ENCODE assay signal across 28 cellular contexts in the genomic region with DNA sequence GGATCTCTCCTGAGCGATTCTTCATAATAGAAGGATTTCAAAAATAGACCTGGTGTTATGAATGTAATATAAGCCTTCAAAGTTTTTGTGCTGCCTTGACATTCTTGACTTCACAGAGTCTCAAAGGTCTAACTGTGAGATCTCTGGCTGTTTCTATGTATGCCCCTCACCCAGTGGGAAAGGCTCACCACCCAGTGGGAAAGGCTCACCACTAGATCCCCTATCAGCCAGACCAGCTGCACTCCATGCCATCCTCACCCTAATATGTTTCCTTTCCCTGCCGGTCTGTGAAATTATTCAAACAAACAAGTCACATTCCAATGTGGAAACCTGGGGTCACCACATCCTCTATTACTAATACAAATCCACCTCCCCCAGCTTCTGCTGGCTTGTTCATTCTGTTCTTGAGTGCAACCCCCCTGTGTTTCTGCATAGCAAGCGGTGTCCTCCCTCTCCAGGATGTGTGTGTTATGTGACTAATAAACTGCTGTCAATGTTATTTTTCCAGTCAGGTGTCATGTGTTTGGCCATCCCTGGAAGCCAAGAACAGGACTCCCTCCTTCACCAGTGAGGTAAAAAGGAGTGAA. TPM values are rescaled to one million over a fixed set of nuclear protein-coding genes. Genes with fewer than 3 reads are reported as not detected.
DNase-seq lines count a peak whose midpoint lies in the region; FAIRE-seq and TF ChIP-seq lines count a peak whose summit lies in the region.
"Had no signal": no experiment of that assay in that cellular context is flagged by ENCODE, and none has a peak within 500 bp of the region (broad histone marks: within the 10 kb centered on the region; RNA-seq: fewer than 3 reads in every experiment).

No MANE protein-coding gene starts in this region.

- no TSS peak for BruUV-seq in MCF 10A (replicated peaks; lab: Mats Ljungman, UMichigan)

- H3K4me3 ChIP-seq in breast epithelium: no peak overlapping the region
- H3K4me3 ChIP-seq in SJCRH30: no peak overlapping the region
- no peak overlapping the region for H3K4me3 ChIP-seq in SK-N-SH (ENCODE audit: low read depth in 2 of 2, low read length in 1 of 2)
- H3K4me3 ChIP-seq: gastroesophageal sphincter, left lung had no signal

- DNase-seq in MCF 10A (ENCODE audit: unreplicated experiment): peak; percentile 67
- DNase-seq in breast epithelium (ENCODE audit: low spot score in 2 of 2): no peak
- DNase-seq in SJCRH30: peak; percentile 77 to 82
- DNase-seq in epithelial cell of prostate (ENCODE audit: low read depth, low spot score): peak; percentile 12
- peak; percentile 47 for DNase-seq in urothelium cell line (ENCODE audit: low spot score)
- DNase-seq in activated T-cell treated with anti-CD3 and anti-CD28 coated beads, Interleukin-2, amount 50 U/mL, for 24 hours: no peak
- no peak for DNase-seq in NK-92 (lab: John Stamatoyannopoulos, UW; ENCODE audit: unreplicated experiment)
- DNase-seq in SK-N-SH: no peak
- DNase-seq: 8988T; activated CD4-positive, alpha-beta T cell treated with anti-CD3 and anti-CD28 coated beads, Interleukin-2, amount 50 U/mL, for 4 hours; activated T-cell treated with anti-CD3 and anti-CD28 coated beads, Interleukin-2, amount 50 U/mL, for 48 hours; BE2C; GOT3; left lung; NCI-H1048; NCI-H1930; nephron progenitor cell; Right ventricle myocardium superior; small intestine; stimulated activated CD4-positive, alpha-beta T cell treated with anti-CD3 and anti-CD28 coated beads, Interleukin-4, amount 100 ng/mL, for 1 hour had no signal

- H3K79me2 ChIP-seq in SK-N-SH (ENCODE audit: insufficient read depth): no peaks in the 10 kb centered on the region

- no peaks in the 10 kb centered on the region for H3F3A ChIP-seq in SK-N-SH (replicated peaks; ENCODE audit: insufficient read depth)

- H3K36me3 ChIP-seq in breast epithelium (no peaks in the 10 kb centered on the region), SJCRH30 (no peaks in the 10 kb centered on the region), SK-N-SH (replicated peaks in 1 of 2; ENCODE audit: control insufficient read depth in 1 of 2, insufficient read depth in 2 of 2, low read length in 1 of 2) (no peaks in the 10 kb centered on the region)
- H3K36me3 ChIP-seq: BE2C, gastroesophageal sphincter, left lung had no signal

- H3K27ac ChIP-seq in breast epithelium (no peak overlapping the region), SJCRH30 (peak overlapping the region; percentile 34), epithelial cell of prostate (peak overlapping the region; percentile 18), SK-N-SH (ENCODE audit: low read depth in 2 of 2, low read length in 1 of 2) (no peak overlapping the region)
- H3K27ac ChIP-seq: gastroesophageal sphincter, HL-60, left lung had no signal

- TF ChIP-seq EP300 in SK-N-SH (IDR thresholded peaks at IDR 0.05; ENCODE audit: borderline replicate concordance in 1 of 2, low read depth in 1 of 2, low read length in 1 of 2): no peak

- H3K9me3 ChIP-seq in breast epithelium (no peaks in the 10 kb centered on the region), SJCRH30 (replicated peaks) (no peaks in the 10 kb centered on the region; the same call in 1 of the 2 replicates), SK-N-SH (no peaks in the 10 kb centered on the region)
- H3K9me3 ChIP-seq: BE2C, gastroesophageal sphincter, left lung had no signal

- POLR2A ChIA-PET in MCF 10A (lab: Yijun Ruan, JAX): no interaction called here
- POLR2A ChIA-PET in SK-N-SH (lab: Yijun Ruan, JAX): no interaction called here

- no peak overlapping the region for H3K9ac ChIP-seq in SK-N-SH

- CTCF ChIA-PET in MCF 10A (lab: Yijun Ruan, JAX) (no interaction called here), SK-N-SH (lab: Yijun Ruan, JAX) (no interaction called here)

- H3K4me2 ChIP-seq in SK-N-SH: no peak overlapping the region

- no peaks in the 10 kb centered on the region for H4K20me1 ChIP-seq in SK-N-SH (ENCODE audit: insufficient read depth)

- WGBS in SK-N-SH (ENCODE audit: low lambda C conversion rate): 0% methylated on average over 3 of the region's 3 CpGs

- H3K36me3 Mint-ChIP-seq in MCF 10A (ENCODE audit: insufficient read depth, unreplicated experiment): no peaks in the 10 kb centered on the region
- H3K36me3 Mint-ChIP-seq in activated T-cell treated with anti-CD3 and anti-CD28 coated beads, Interleukin-2, amount 50 U/mL, for 24 hours (ENCODE audit: low read depth): no peaks in the 10 kb centered on the region
- H3K36me3 Mint-ChIP-seq: activated naive CD4-positive, alpha-beta T cell treated with anti-CD3 and anti-CD28 coated beads, Interleukin-2, amount 50 U/mL, for 24 hours had no signal

- no peak for FAIRE-seq in urothelium cell line (lab: Jason Lieb, UNC)

- no peaks in the 10 kb centered on the region for H3K9me2 ChIP-seq in SK-N-SH

- H3K9me3 Mint-ChIP-seq in MCF 10A (ENCODE audit: unreplicated experiment): no peaks in the 10 kb centered on the region
- no peaks in the 10 kb centered on the region for H3K9me3 Mint-ChIP-seq in activated T-cell treated with anti-CD3 and anti-CD28 coated beads, Interleukin-2, amount 50 U/mL, for 24 hours
- H3K9me3 Mint-ChIP-seq: activated naive CD4-positive, alpha-beta T cell treated with anti-CD3 and anti-CD28 coated beads, Interleukin-2, amount 50 U/mL, for 24 hours; nephron progenitor cell had no signal

- intact Hi-C loops in MCF 10A (cut with micrococcal nuclease) (no loop called here), breast epithelium (cut with DNase I; ENCODE audit: low total_unique reads) (no loop called here)

- TF ChIP-seq POLR2A in breast epithelium (IDR thresholded peaks at IDR 0.05): no peak

- TF ChIP-seq RAD21 in SK-N-SH (IDR thresholded peaks at IDR 0.05; ENCODE audit: low read length): no peak

- TF ChIP-seq CTCF in MCF 10A (IDR thresholded peaks at IDR 0.05; ENCODE audit: unreplicated experiment) (no peak), breast epithelium (IDR thresholded peaks at IDR 0.05) (no peak), SK-N-SH (IDR thresholded peaks at IDR 0.05) (no peak)

- H3K27me3 ChIP-seq in breast epithelium: no peaks in the 10 kb centered on the region
- H3K27me3 ChIP-seq in SJCRH30: no peaks in the 10 kb centered on the region
- no peaks in the 10 kb centered on the region for H3K27me3 ChIP-seq in SK-N-SH (ENCODE audit: insufficient read depth)
- H3K27me3 ChIP-seq: BE2C, gastroesophageal sphincter, left lung had no signal

- H3K4me1 ChIP-seq in breast epithelium (no peaks in the 10 kb centered on the region), SJCRH30 (peaks cover 13% of the 10 kb centered on the region), SK-N-SH (ENCODE audit: control insufficient read depth in 1 of 2, insufficient read depth in 2 of 2, low read depth in 1 of 2, low read length in 1 of 2) (no peaks in the 10 kb centered on the region; a peak in 1 of 4 replicates)
- H3K4me1 ChIP-seq: BE2C, left lung had no signal

- H3K27ac Mint-ChIP-seq in MCF 10A (ENCODE audit: low read depth, unreplicated experiment): no peak overlapping the region
- H3K27ac Mint-ChIP-seq in activated T-cell treated with anti-CD3 and anti-CD28 coated beads, Interleukin-2, amount 50 U/mL, for 24 hours: no peak overlapping the region
- H3K27ac Mint-ChIP-seq: activated naive CD4-positive, alpha-beta T cell treated with anti-CD3 and anti-CD28 coated beads, Interleukin-2, amount 50 U/mL, for 24 hours; dendritic cell treated with granulocyte-macrophage colony-stimulating factor and Interleukin-4, amounts not matched to agents 40 ng/mL and 50 ng/mL, for 4 days; nephron progenitor cell; progenitor cell of endocrine pancreas had no signal

- H2AFZ ChIP-seq in SK-N-SH (ENCODE audit: low read depth): no peak overlapping the region

- peaks cover 6% of the 10 kb centered on the region for H3K4me1 Mint-ChIP-seq in MCF 10A (ENCODE audit: insufficient read depth, unreplicated experiment)
- H3K4me1 Mint-ChIP-seq in activated T-cell treated with anti-CD3 and anti-CD28 coated beads, Interleukin-2, amount 50 U/mL, for 24 hours (ENCODE audit: low read depth): no peaks in the 10 kb centered on the region
- H3K4me1 Mint-ChIP-seq: activated naive CD4-positive, alpha-beta T cell treated with anti-CD3 and anti-CD28 coated beads, Interleukin-2, amount 50 U/mL, for 24 hours; nephron progenitor cell had no signal

- no peaks in the 10 kb centered on the region for H3K27me3 Mint-ChIP-seq in MCF 10A (ENCODE audit: insufficient read depth, unreplicated experiment)
- no peaks in the 10 kb centered on the region for H3K27me3 Mint-ChIP-seq in activated T-cell treated with anti-CD3 and anti-CD28 coated beads, Interleukin-2, amount 50 U/mL, for 24 hours
- H3K27me3 Mint-ChIP-seq: activated naive CD4-positive, alpha-beta T cell treated with anti-CD3 and anti-CD28 coated beads, Interleukin-2, amount 50 U/mL, for 24 hours; dendritic cell treated with granulocyte-macrophage colony-stimulating factor and Interleukin-4, amounts not matched to agents 40 ng/mL and 50 ng/mL, for 4 days; progenitor cell of endocrine pancreas had no signal

- no peak overlapping the region for H3K4me3 Mint-ChIP-seq in MCF 10A (ENCODE audit: unreplicated experiment)
- no peak overlapping the region for H3K4me3 Mint-ChIP-seq in activated T-cell treated with anti-CD3 and anti-CD28 coated beads, Interleukin-2, amount 50 U/mL, for 24 hours
- H3K4me3 Mint-ChIP-seq: activated naive CD4-positive, alpha-beta T cell treated with anti-CD3 and anti-CD28 coated beads, Interleukin-2, amount 50 U/mL, for 24 hours; dendritic cell treated with granulocyte-macrophage colony-stimulating factor and Interleukin-4, amounts not matched to agents 40 ng/mL and 50 ng/mL, for 4 days; nephron progenitor cell had no signal

TF ChIP-seq in SK-N-SH, 30 proteins besides CTCF, POLR2A, EP300 and RAD21 (continues in another document):
- TF ChIP-seq POLR2AphosphoS5 (IDR thresholded peaks at IDR 0.05; ENCODE audit: low read depth, low read length): no peak
- no peak for TF ChIP-seq YY1 (IDR thresholded peaks at IDR 0.05; ENCODE audit: low read depth)
- no peak for TF ChIP-seq USF1 (IDR thresholded peaks at IDR 0.05; ENCODE audit: borderline replicate concordance, low read depth)
- no peak for TF ChIP-seq ELF1 (IDR thresholded peaks at IDR 0.05)
- TF ChIP-seq MXI1 (IDR thresholded peaks at IDR 0.05; ENCODE audit: low read depth, low read length): no peak
- no peak for TF ChIP-seq GABPA (IDR thresholded peaks at IDR 0.05; ENCODE audit: low read depth)

RNA-seq across cellular contexts. Expression of gene SLITRK1, which starts 13.8 kb away (rescaled TPM):
- total RNA-seq in MCF 10A (2022) (not detected in 2 replicates), breast epithelium (not detected)
- not detected in 2 replicates for total RNA-seq in SJCRH30 (2014; rRNA removed; shearing (Covaris generic))
- not detected in 2 replicates for polyA plus RNA-seq in SK-N-SH (2012; rRNA removed)
- polyA plus RNA-seq in SK-N-SH (2012; cell fraction: cytosol; rRNA removed): not detected in 2 replicates
- not detected in 2 replicates for polyA plus RNA-seq in SK-N-SH (2012; cell fraction: nucleus; rRNA removed)
- total RNA-seq: epithelial cell of proximal tubule; gastroesophageal sphincter; left lung; Right ventricle myocardium superior; T-helper 1 cell treated with Interleukin-12 subunit alpha and Interleukin-12 subunit beta and Interleukin-4 antibody, amounts not matched to agents 30 ng/mL and 1 ng/mL, for 36 hours; ureter had no signal

Comparison
In these comparisons a context has a peak if more than half of its experiments do, and no peak if none do; other contexts are left out.
1. DNase-seq: peak in MCF 10A (single experiment), SJCRH30 (2 of 2), epithelial cell of prostate (single experiment) and urothelium cell line (single experiment); none in breast epithelium (0 of 2), activated T-cell treated with anti-CD3 and anti-CD28 coated beads, Interleukin-2, amount 50 U/mL, for 24 hours (single experiment), NK-92 (single experiment) and SK-N-SH (single experiment).
2. H3K27ac ChIP-seq: peak in SJCRH30 (single experiment) and epithelial cell of prostate (single experiment); none in breast epithelium (0 of 2) and SK-N-SH (0 of 2).